In the genomic region with DNA sequence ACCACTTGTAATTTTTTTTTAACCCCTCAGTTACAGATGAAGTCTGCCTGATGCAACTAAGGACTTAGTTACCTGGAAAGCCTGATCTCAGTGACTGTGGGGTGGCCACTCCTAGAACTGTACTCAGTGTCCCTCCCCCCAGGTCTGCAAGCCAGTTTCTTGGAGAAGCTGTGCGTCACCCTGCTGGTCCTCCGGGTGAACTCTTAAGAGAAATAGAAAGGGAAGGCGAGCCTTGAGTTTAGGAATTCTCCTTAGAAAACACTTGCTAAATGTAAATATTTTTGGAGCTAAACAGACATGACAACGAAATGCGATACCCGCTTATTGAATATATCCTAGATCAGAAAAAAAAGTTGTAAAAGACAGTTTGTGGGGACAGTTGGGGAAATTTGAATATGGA, we compare ENCODE assay signal across 8 cellular contexts. TPM values are rescaled to one million over a fixed set of nuclear protein-coding genes. Genes with fewer than 3 reads are reported as not detected.
DNase-seq lines count a peak whose midpoint lies in the region; ATAC-seq and TF ChIP-seq lines count a peak whose summit lies in the region.

No MANE protein-coding gene starts in this region.

- H3K27ac ChIP-seq in heart left ventricle: peak overlapping the region in 9 of 12 donors; percentile 2 to 69 (median 55)

- H3K36me3 Mint-ChIP-seq in natural killer cell: no peaks in the 10 kb centered on the region

- DNase-seq in COLO829 (ENCODE audit: low spot score) (peak; percentile 55), heart left ventricle (peak in 4 of 5 donors; percentile 32 to 49 (median 46)), pulmonary artery endothelial cell (ENCODE audit: low read depth, low spot score) (peak; percentile 15), GF-D8 (lab: John Stamatoyannopoulos, UW) (no peak), LoVo (ENCODE audit: low spot score) (no peak), natural killer cell (no peak)

- H3K27ac Mint-ChIP-seq in natural killer cell: no peak overlapping the region

- no peak for TF ChIP-seq POLR2A in heart left ventricle (IDR thresholded peaks at IDR 0.05)

- no peaks in the 10 kb centered on the region for H3K4me1 Mint-ChIP-seq in natural killer cell

- WGBS in heart left ventricle, 4 donors: 75 to 82% (median 76%) methylated on average over 6 of the region's 6 CpGs

- peaks cover 0 to 4% (median 0%) of the 10 kb centered on the region in 12 donors for H3K4me1 ChIP-seq in heart left ventricle

- ATAC-seq in heart left ventricle (peak; percentile 64 to 85 (median 74)), HG02610 (IDR thresholded peaks at IDR 0.05; ENCODE audit: unreplicated experiment) (no peak), natural killer cell (no peak)

- no peak overlapping the region for H3K4me3 Mint-ChIP-seq in natural killer cell

- no peaks in the 10 kb centered on the region for H3K27me3 Mint-ChIP-seq in natural killer cell (ENCODE audit: low read depth in 2 of 2)

- no peaks in the 10 kb centered on the region for H3K9me3 ChIP-seq in heart left ventricle

- no peaks in the 10 kb centered on the region for H3K27me3 ChIP-seq in heart left ventricle

- H3K9me3 Mint-ChIP-seq in natural killer cell: no peaks in the 10 kb centered on the region

- intact Hi-C loops in heart left ventricle (cut with DNase I) (loop anchor here in 1 of 10 donors (5.0 kb wide), 1 partner anchor 38 kb away; no protein-coding TSS in a partner anchor), natural killer cell (cut with micrococcal nuclease) (no loop called here)

- H3K4me3 ChIP-seq in WI38 (ENCODE audit: low read depth, low read length) (peak overlapping the region; percentile 58), heart left ventricle (peak overlapping the region in 10 of 12 donors; percentile 23 to 58 (median 44))

- peaks cover 0 to 32% (median 11%) of the 10 kb centered on the region in 9 donors for H3K36me3 ChIP-seq in heart left ventricle

- TF ChIP-seq CTCF in WI38 (IDR thresholded peaks at IDR 0.05; ENCODE audit: low read depth, low read length) (no peak), heart left ventricle (IDR thresholded peaks at IDR 0.05) (no peak), natural killer cell (IDR thresholded peaks at IDR 0.05) (no peak)

RNA-seq across cellular contexts. Expression of a gene that starts 0.7 kb away (rescaled TPM):
- 1 to 10 TPM; 1.6 to 4.8 (median 2.3) TPM for total RNA-seq in heart left ventricle
- polyA plus RNA-seq in heart left ventricle: 1 to 10 TPM in 1 of 2 donors, under 1 TPM in 1; 1.00 to 1.9 TPM
- total RNA-seq in pulmonary artery endothelial cell: 15.3 and 19.4 TPM in 2 replicates
- under 1 TPM; 0.30 to 0.40 (median 0.34) TPM for total RNA-seq in natural killer cell

RNA-seq across cellular contexts. Expression of a gene that starts 17.4 kb away (rescaled TPM):
- total RNA-seq in heart left ventricle (100 to 1,000 TPM; 130 to 267 (median 221) TPM), pulmonary artery endothelial cell (80.0 and 97.7 TPM in 2 replicates), natural killer cell (100 to 1,000 TPM in 1 of 3 donors, 10 to 100 TPM in 2; 86.1 to 102 (median 90.4) TPM)
- polyA plus RNA-seq in heart left ventricle: 100 to 1,000 TPM; 510 to 549 TPM

RNA-seq across cellular contexts. Expression of a gene that starts 50.9 kb away (rescaled TPM):
- total RNA-seq in heart left ventricle (10 to 100 TPM; 14.1 to 24.4 (median 19.2) TPM), pulmonary artery endothelial cell (41.4 and 56.3 TPM in 2 replicates), natural killer cell (100 to 1,000 TPM in 1 of 3 donors, 10 to 100 TPM in 2; 81.8 to 109 (median 87.0) TPM)
- 1 to 10 TPM; 4.6 to 5.1 TPM for polyA plus RNA-seq in heart left ventricle

Comparison
In these comparisons a context has a peak if more than half of its experiments do, and no peak if none do; other contexts are left out.
1. DNase-seq: peak in COLO829 (single experiment), heart left ventricle (4 of 5) and pulmonary artery endothelial cell (single experiment); none in GF-D8 (single experiment), LoVo (single experiment) and natural killer cell (single experiment).
2. ATAC-seq: peak in heart left ventricle (4 of 4); none in HG02610 (single experiment) and natural killer cell (0 of 3).